Comparison of ENCODE assay signal across 21 cellular contexts in genomic region chr11:113202431-113202830, GRCh38.
A peak's percentile ranks its signal among the peaks of the same experiment; 100 is the strongest.
DNase-seq lines count a peak whose midpoint lies in the region; ATAC-seq and TF ChIP-seq lines count a peak whose summit lies in the region.
"Had no signal": no experiment of that assay in that cellular context is flagged by ENCODE, and none has a peak within 500 bp of the region (broad histone marks: within the 10 kb centered on the region; RNA-seq: fewer than 3 reads in every experiment).

No MANE protein-coding gene starts in this region.

- H3K4me1 ChIP-seq in trophoblast cell (ENCODE audit: control insufficient read depth in 1 of 2, insufficient read depth in 2 of 2, low read length in 2 of 2): peaks cover 9 to 13% of the 10 kb centered on the region in 2 experiments

- H3K79me2 ChIP-seq in trophoblast cell (ENCODE audit: control insufficient read depth, insufficient read depth, low read length, poor library complexity): no peaks in the 10 kb centered on the region

- peak; percentile 57 for ATAC-seq in esophagus mucosa
- ATAC-seq in HG03097 (IDR thresholded peaks at IDR 0.05; ENCODE audit: low FRiP score, unreplicated experiment): no peak
- ATAC-seq in HG03045 (IDR thresholded peaks at IDR 0.05; ENCODE audit: unreplicated experiment): no peak
- ATAC-seq: natural killer cell; stimulated activated naive B cell treated with anti-CD40 and anti-IgM and Interleukin-4, amounts not matched to agents 10 μg/mL and 1 μg/mL and 100 μg/mL, for 72 hours; T-cell had no signal

- H3K23ac ChIP-seq in trophoblast cell (ENCODE audit: low read length): no peak overlapping the region

- POLR2A ChIA-PET in RWPE1 (lab: Yijun Ruan, JAX; ENCODE audit: low non-redundant PET): no interaction called here

- H2BK120ac ChIP-seq in trophoblast cell (ENCODE audit: insufficient read depth, low read length, poor library complexity): no peak overlapping the region

- no peak overlapping the region for H3K4me2 ChIP-seq in trophoblast cell (ENCODE audit: low read length)
- H3K4me2 ChIP-seq: KMS-11 had no signal

- H3K18ac ChIP-seq in trophoblast cell (ENCODE audit: low read length): no peak overlapping the region

- H2AK5ac ChIP-seq in trophoblast cell (ENCODE audit: low read length): no peak overlapping the region

- no peak overlapping the region for H4K12ac ChIP-seq in trophoblast cell (ENCODE audit: low read depth, low read length)

- no peak for TF ChIP-seq CTCF in RWPE1 (conservative IDR thresholded peaks at IDR 0.05; ENCODE audit: low read depth)

- H3K27ac ChIP-seq in RWPE1 (peak overlapping the region; percentile 42; the same call in 1 of the 2 replicates), trophoblast cell (ENCODE audit: low read depth, low read length) (no peak overlapping the region)
- H3K27ac ChIP-seq: cardiac muscle cell, KMS-11, testis had no signal

- H4K91ac ChIP-seq in trophoblast cell (ENCODE audit: low read depth, low read length): no peak overlapping the region

- no peaks in the 10 kb centered on the region for H3K36me3 ChIP-seq in trophoblast cell (ENCODE audit: control insufficient read depth in 1 of 2, insufficient read depth in 2 of 2, low read length in 2 of 2)

- peaks cover 2% of the 10 kb centered on the region for H3K79me1 ChIP-seq in trophoblast cell (ENCODE audit: low read length)

- H3K27me3 ChIP-seq in trophoblast cell (ENCODE audit: insufficient read depth, low read length): no peaks in the 10 kb centered on the region
- H3K27me3 ChIP-seq: cardiac muscle cell, testis had no signal

- no peak overlapping the region for H2AFZ ChIP-seq in trophoblast cell (ENCODE audit: insufficient read depth, low read length, poor library complexity)

- DNase-seq in ELR (ENCODE audit: low read depth) (peak; percentile 66), RWPE1 (ENCODE audit: low spot score) (peak; percentile 82), trophoblast cell (peak; percentile 84 to 92), NCI-H1436 treated with DMSO at 0.1 percent for 48 hours (lab: John Stamatoyannopoulos, UW) (no peak), midbrain (lab: John Stamatoyannopoulos, UW) (no peak)
- DNase-seq: activated CD4-positive, alpha-beta T cell treated with anti-CD3 and anti-CD28 coated beads for 48 hours; activated effector memory CD4-positive, alpha-beta T cell treated with anti-CD3 and anti-CD28 coated beads, Interleukin-2, amount 50 U/mL, for 16 hours; CD4-positive, alpha-beta memory T cell; kidney glomerular epithelial cell; natural killer cell; NCI-H1092 treated with DMSO at 0.1 percent for 48 hours; NCI-H524 treated with DMSO at 0.1 percent for 48 hours; SHP77 treated with DMSO at 0.1 percent for 48 hours; stimulated activated naive B cell treated with anti-CD40 and anti-IgM and Interleukin-4, amounts not matched to agents 10 μg/mL and 1 μg/mL and 100 μg/mL, for 72 hours; T-cell; testis had no signal

- H3K9ac ChIP-seq in trophoblast cell (ENCODE audit: low read length): no peak overlapping the region
- H3K9ac ChIP-seq: KMS-11 had no signal

- no peak overlapping the region for H3K14ac ChIP-seq in trophoblast cell (ENCODE audit: low read length)

- H4K8ac ChIP-seq in trophoblast cell (ENCODE audit: low read depth, low read length): no peak overlapping the region

- CTCF ChIA-PET in RWPE1 (lab: Yijun Ruan, JAX): interaction anchor here (0.7 kb wide), 1 partner anchor 722 kb away, joined by 4 read pairs; no protein-coding TSS in a partner anchor

- H3K4me3 ChIP-seq in trophoblast cell (ENCODE audit: low read depth, low read length): no peak overlapping the region
- H3K4me3 ChIP-seq: cardiac muscle cell, testis had no signal

- no CpG with 5 or more reads among the region's 1 CpG for WGBS in trophoblast cell (ENCODE audit: extremely low coverage, insufficient coverage, insufficient read length)

- H3K9me3 ChIP-seq in trophoblast cell (ENCODE audit: insufficient read depth, low read depth, low read length): no peaks in the 10 kb centered on the region
- H3K9me3 ChIP-seq: testis had no signal

- H3K4ac ChIP-seq in trophoblast cell (ENCODE audit: low read depth, low read length): no peak overlapping the region

- H2BK12ac ChIP-seq in trophoblast cell (ENCODE audit: low read length): no peak overlapping the region

- no peak overlapping the region for H2BK5ac ChIP-seq in trophoblast cell (ENCODE audit: low read depth, low read length, poor library complexity)

Comparison
In these comparisons a context has a peak if more than half of its experiments do, and no peak if none do; other contexts are left out.
1. DNase-seq: peak in ELR (single experiment), RWPE1 (single experiment) and trophoblast cell (2 of 2); none in NCI-H1436 treated with DMSO at 0.1 percent for 48 hours (single experiment) and midbrain (single experiment).